ENCODE assay signal across 17 cellular contexts in the genomic region with DNA sequence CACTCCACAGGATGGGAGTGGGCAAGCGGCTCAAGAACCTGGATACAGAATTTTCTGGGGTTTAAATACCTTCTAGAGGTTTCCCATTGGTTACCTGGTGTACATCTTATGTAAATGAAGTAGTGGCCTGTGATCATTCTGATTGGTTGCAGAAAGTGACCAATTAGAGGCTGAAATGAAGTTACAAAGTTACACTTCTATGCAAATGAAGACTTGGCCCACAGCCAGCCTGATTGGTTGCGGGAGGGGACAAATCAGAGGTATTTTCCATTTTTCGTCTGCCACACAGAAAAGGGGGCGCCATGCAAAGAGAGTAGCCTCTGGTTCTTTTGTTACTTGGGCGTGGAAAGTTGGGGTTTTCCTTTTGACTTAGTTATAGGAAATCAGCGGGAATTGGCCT. TPM values are rescaled to one million over a fixed set of nuclear protein-coding genes. Genes with fewer than 3 reads are reported as not detected.
A peak's percentile ranks its signal among the peaks of the same experiment; 100 is the strongest.
DNase-seq lines count a peak whose midpoint lies in the region; TF ChIP-seq lines count a peak whose summit lies in the region.
"Had no signal": no experiment of that assay in that cellular context is flagged by ENCODE, and none has a peak within 500 bp of the region (broad histone marks: within the 10 kb centered on the region; RNA-seq: fewer than 3 reads in every experiment).

No MANE protein-coding gene starts in this region.

- H3K36me3 ChIP-seq in Karpas-422 (ENCODE audit: insufficient read depth, low read length) (no peaks in the 10 kb centered on the region), mesendoderm (ENCODE audit: control insufficient read depth, insufficient read depth, low read length) (no peaks in the 10 kb centered on the region)

- H3K4me2 ChIP-seq in Karpas-422 (ENCODE audit: low read depth, low read length, poor library complexity, severe bottlenecking) (no peak overlapping the region), mesendoderm (ENCODE audit: low read length) (no peak overlapping the region)

- H3K23ac ChIP-seq in mesendoderm (ENCODE audit: low read length): no peak overlapping the region

- H3K27me3 ChIP-seq in Karpas-422 (ENCODE audit: low read length): no peaks in the 10 kb centered on the region
- no peaks in the 10 kb centered on the region for H3K27me3 ChIP-seq in mesendoderm (ENCODE audit: insufficient read depth, low read length, poor library complexity)
- H3K27me3 ChIP-seq: BLaER1 treated with 17β-estradiol and CSF1 and Interleukin-3, amounts not matched to agents 10 nM and 100 nM had no signal

- H2BK5ac ChIP-seq in mesendoderm (ENCODE audit: low read length): no peak overlapping the region

- DNase-seq in NCI-H2196 (lab: John Stamatoyannopoulos, UW; ENCODE audit: unreplicated experiment) (peak; percentile 22), NCI-H2196 treated with DMSO at 0.1 percent for 48 hours (lab: John Stamatoyannopoulos, UW; ENCODE audit: unreplicated experiment) (no peak), CD14-positive monocyte (ENCODE audit: low spot score) (no peak), Karpas-422 (peak; percentile 66), mesendoderm (peak; percentile 25), NCI-H1417 treated with DMSO at 0.1 percent for 48 hours (lab: John Stamatoyannopoulos, UW) (no peak)
- no peak for DNase-seq in stimulated activated CD4-positive, alpha-beta T cell treated with anti-CD3 and anti-CD28 coated beads, Interleukin-2, amount 100 ng/mL, for 48 hours
- DNase-seq: ACHN; Calu3; CD4-positive, alpha-beta T cell; DMS153; DND-41; GDM1; HCEC 1CT; HFFc6 had no signal

- H3K4me3 ChIP-seq in Karpas-422 (ENCODE audit: low read length) (no peak overlapping the region), mesendoderm (ENCODE audit: low read length) (no peak overlapping the region)
- H3K4me3 ChIP-seq: BLaER1 treated with 17β-estradiol and CSF1 and Interleukin-3, amounts not matched to agents 10 nM and 100 nM had no signal

- no peaks in the 10 kb centered on the region for H3K79me1 ChIP-seq in mesendoderm (ENCODE audit: low read length)

- no peak overlapping the region for H3K4ac ChIP-seq in mesendoderm (ENCODE audit: low read depth, low read length)

- no peak overlapping the region for H2AFZ ChIP-seq in Karpas-422 (ENCODE audit: low read length)

- no CpG with 5 or more reads among the region's 6 CpGs for whole genome bisulfite sequencing in mesendoderm (ENCODE audit: extremely low coverage, insufficient coverage, low lambda C conversion rate)

- H4K20me1 ChIP-seq in Karpas-422 (ENCODE audit: insufficient read depth, low read depth, low read length): 0 out of 2 replicates have a peak, but pooled peaks cover 5% of the 10 kb centered on the region

- H3K9me3 Mint-ChIP-seq in CD14-positive monocyte: peaks cover 0 to 2% (median 0%) of the 10 kb centered on the region in 7 donors
- H3K9me3 Mint-ChIP-seq: CD4-positive, alpha-beta T cell; HFFc6 had no signal

- H3K4me1 ChIP-seq in Karpas-422 (ENCODE audit: low read length): no peaks in the 10 kb centered on the region
- H3K4me1 ChIP-seq in mesendoderm (ENCODE audit: control insufficient read depth, low read depth, low read length): no peaks in the 10 kb centered on the region

- H2BK15ac ChIP-seq in mesendoderm (replicated peaks; ENCODE audit: low read depth): no peak overlapping the region

- no peak overlapping the region for H3K4me3 Mint-ChIP-seq in CD14-positive monocyte
- H3K4me3 Mint-ChIP-seq: CD4-positive, alpha-beta T cell; HFFc6 had no signal

- no peak overlapping the region for H4K5ac ChIP-seq in mesendoderm (ENCODE audit: low read length)

- H3K36me3 Mint-ChIP-seq in CD14-positive monocyte: peaks cover 49 to 68% of the 10 kb centered on the region in 2 donors

- no peaks in the 10 kb centered on the region for H3K9me3 ChIP-seq in Karpas-422 (ENCODE audit: low read length)
- H3K9me3 ChIP-seq: BLaER1 treated with 17β-estradiol and CSF1 and Interleukin-3, amounts not matched to agents 10 nM and 100 nM had no signal

- H2AK5ac ChIP-seq in mesendoderm (ENCODE audit: low read length): no peak overlapping the region

- no peaks in the 10 kb centered on the region for H3K9me2 ChIP-seq in Karpas-422 (replicated peaks; ENCODE audit: insufficient read depth, low read length)

- H3K79me2 ChIP-seq in Karpas-422 (ENCODE audit: low read length) (no peaks in the 10 kb centered on the region), mesendoderm (ENCODE audit: control insufficient read depth, insufficient read depth, low read length) (no peaks in the 10 kb centered on the region)

- no peak overlapping the region for H2BK120ac ChIP-seq in mesendoderm (ENCODE audit: low read depth, low read length)

- no peak overlapping the region for H3K18ac ChIP-seq in mesendoderm (ENCODE audit: low read length)

- intact Hi-C loops in CD14-positive monocyte (cut with micrococcal nuclease): loop anchor here in 1 of 2 donors (10.0 kb wide), 2 partner anchors 150 to 190 kb away; a partner anchor contains a TSS

- no peak overlapping the region for H4K8ac ChIP-seq in mesendoderm (ENCODE audit: low read depth, low read length)

- H3K56ac ChIP-seq in mesendoderm (ENCODE audit: low read length): no peak overlapping the region

- H3K9ac ChIP-seq in Karpas-422 (ENCODE audit: low read length) (no peak overlapping the region), mesendoderm (ENCODE audit: low read length) (no peak overlapping the region)
- H3K9ac ChIP-seq: BLaER1 treated with 17β-estradiol and CSF1 and Interleukin-3, amounts not matched to agents 10 nM and 100 nM had no signal

- H3K27ac ChIP-seq in Karpas-422 (ENCODE audit: low read length) (no peak overlapping the region), mesendoderm (ENCODE audit: low read depth, low read length) (no peak overlapping the region)
- H3K27ac ChIP-seq: BLaER1 treated with 17β-estradiol and CSF1 and Interleukin-3, amounts not matched to agents 10 nM and 100 nM; HL-60 had no signal

- H3K27me3 Mint-ChIP-seq in CD14-positive monocyte (ENCODE audit: low read depth in 3 of 3): peaks cover 0 to 1% (median 0%) of the 10 kb centered on the region in 3 donors
- H3K27me3 Mint-ChIP-seq: CD4-positive, alpha-beta T cell had no signal

- no peak for TF ChIP-seq CTCF in CD14-positive monocyte (IDR thresholded peaks at IDR 0.05)

- peak overlapping the region in 4 of 7 donors; percentile 1 to 91 (median 52) for H3K27ac Mint-ChIP-seq in CD14-positive monocyte
- H3K27ac Mint-ChIP-seq: CD4-positive, alpha-beta T cell; HFFc6 had no signal

- peaks cover 62% of the 10 kb centered on the region for H3K4me1 Mint-ChIP-seq in CD14-positive monocyte

RNA-seq across cellular contexts. Expression of a gene that starts 8.9 kb away (rescaled TPM):
- polyA plus RNA-seq in CD14-positive monocyte: 10 to 100 TPM; 11.5 to 22.7 TPM
- 27.3 and 57.0 TPM in 2 replicates for total RNA-seq in Karpas-422 (2014; rRNA removed; shearing (Covaris generic); ENCODE audit: low replicate concordance)
- polyA plus RNA-seq in mesendoderm (2013, experiment 1 of 2): 1.1 TPM
- polyA plus RNA-seq in mesendoderm (2013, experiment 2 of 2): 1.0 TPM

Comparison
In these comparisons a context has a peak if more than half of its experiments do, and no peak if none do; other contexts are left out.
1. DNase-seq: peak in NCI-H2196 (single experiment), Karpas-422 (single experiment) and mesendoderm (single experiment); none in NCI-H2196 treated with DMSO at 0.1 percent for 48 hours (single experiment), CD14-positive monocyte (single experiment), NCI-H1417 treated with DMSO at 0.1 percent for 48 hours (single experiment) and stimulated activated CD4-positive, alpha-beta T cell treated with anti-CD3 and anti-CD28 coated beads, Interleukin-2, amount 100 ng/mL, for 48 hours (0 of 2).